Comparison of ENCODE assay signal across 9 cellular contexts in genomic region chr16:13956635-13957196, GRCh38. TPM values are rescaled to one million over a fixed set of nuclear protein-coding genes. Genes with fewer than 3 reads are reported as not detected.
DNase-seq lines count a peak whose midpoint lies in the region; ATAC-seq and TF ChIP-seq lines count a peak whose summit lies in the region.
"Had no signal": no experiment of that assay in that cellular context is flagged by ENCODE, and none has a peak within 500 bp of the region (broad histone marks: within the 10 kb centered on the region; RNA-seq: fewer than 3 reads in every experiment).

No MANE protein-coding gene starts in this region.

- H3K36me3 ChIP-seq in ACC112 (ENCODE audit: insufficient read depth, low read length) (no peaks in the 10 kb centered on the region), liver (ENCODE audit: control insufficient read depth in 4 of 4, insufficient read depth in 3 of 4, low read depth in 1 of 4, low read length in 3 of 4) (no peaks in the 10 kb centered on the region), endodermal cell (ENCODE audit: control insufficient read depth, insufficient read depth, low read length) (no peaks in the 10 kb centered on the region)

- TF ChIP-seq RAD21 in liver (IDR thresholded peaks at IDR 0.05): no peak

- peaks cover 9% of the 10 kb centered on the region for H3K4me1 Mint-ChIP-seq in T-helper 1 cell treated with Interleukin-12 subunit alpha and Interleukin-12 subunit beta and Interleukin-4 antibody, amounts not matched to agents 30 μg/mL and 1 μg/mL, for 36 hours (ENCODE audit: low read depth)
- H3K4me1 Mint-ChIP-seq in endodermal cell: peaks cover 9% of the 10 kb centered on the region

- H3K4me3 ChIP-seq in ACC112 (ENCODE audit: low read depth, low read length): peak overlapping the region; percentile 77
- H3K4me3 ChIP-seq in liver (ENCODE audit: low read depth in 1 of 3, low read length in 3 of 3): no peak overlapping the region
- H3K4me3 ChIP-seq in endodermal cell (ENCODE audit: low read length): no peak overlapping the region

- in situ Hi-C loops in GM13976 (cut with MboI; ENCODE audit: low sequenced_read_pairs, unreplicated experiment): no loop called here

- no peaks in the 10 kb centered on the region for H3K27me3 ChIP-seq in ACC112 (ENCODE audit: insufficient read depth, low read length)
- no peaks in the 10 kb centered on the region for H3K27me3 ChIP-seq in liver (ENCODE audit: control insufficient read depth in 4 of 4, insufficient read depth in 4 of 4, low read length in 3 of 4)
- no peaks in the 10 kb centered on the region for H3K27me3 ChIP-seq in endodermal cell (ENCODE audit: control insufficient read depth, insufficient read depth, low read length, poor library complexity, severe bottlenecking)

- H3K9ac ChIP-seq in liver (ENCODE audit: low read depth in 1 of 2, low read length in 2 of 2) (no peak overlapping the region), endodermal cell (ENCODE audit: extremely low read depth, low read length, poor library complexity, severe bottlenecking) (no peak overlapping the region)

- peak overlapping the region; percentile 97 for H3K27ac ChIP-seq in ACC112 (ENCODE audit: low read depth, low read length)
- peak overlapping the region; percentile 17 to 66 for H3K27ac ChIP-seq in liver (ENCODE audit: low read depth in 1 of 2, low read length in 2 of 2)
- no peak overlapping the region for H3K27ac ChIP-seq in endodermal cell (ENCODE audit: low read depth, low read length)

- H3K79me2 ChIP-seq in ACC112 (ENCODE audit: control insufficient read depth, insufficient read depth, low read length, unreplicated experiment): no peaks in the 10 kb centered on the region

- no peaks in the 10 kb centered on the region for H3K36me3 Mint-ChIP-seq in T-helper 1 cell treated with Interleukin-12 subunit alpha and Interleukin-12 subunit beta and Interleukin-4 antibody, amounts not matched to agents 30 μg/mL and 1 μg/mL, for 36 hours (ENCODE audit: low read depth)
- no peaks in the 10 kb centered on the region for H3K36me3 Mint-ChIP-seq in endodermal cell (ENCODE audit: low read depth)
- H3K36me3 Mint-ChIP-seq: naive B cell had no signal

- H2AFZ ChIP-seq in ACC112 (ENCODE audit: low read length, unreplicated experiment): peak overlapping the region; percentile 90

- H3K9me3 ChIP-seq in liver (ENCODE audit: control insufficient read depth in 4 of 4, low read length in 3 of 4) (no peaks in the 10 kb centered on the region), endodermal cell (ENCODE audit: control insufficient read depth, low read length) (no peaks in the 10 kb centered on the region)

- H3K9me3 Mint-ChIP-seq in T-helper 1 cell treated with Interleukin-12 subunit alpha and Interleukin-12 subunit beta and Interleukin-4 antibody, amounts not matched to agents 30 μg/mL and 1 μg/mL, for 36 hours: no peaks in the 10 kb centered on the region
- H3K9me3 Mint-ChIP-seq in endodermal cell: no peaks in the 10 kb centered on the region

- H3K4me1 ChIP-seq in ACC112 (ENCODE audit: control insufficient read depth, insufficient read depth, low read length, unreplicated experiment) (peaks cover 25% of the 10 kb centered on the region), liver (ENCODE audit: control insufficient read depth in 4 of 4, insufficient read depth in 4 of 4, low read length in 3 of 4) (peaks cover 0 to 3% (median under 1%) of the 10 kb centered on the region in 4 donors), endodermal cell (ENCODE audit: control insufficient read depth, insufficient read depth, low read length) (peaks cover 11% of the 10 kb centered on the region)

- H3K27ac Mint-ChIP-seq in T-helper 1 cell treated with Interleukin-12 subunit alpha and Interleukin-12 subunit beta and Interleukin-4 antibody, amounts not matched to agents 30 μg/mL and 1 μg/mL, for 36 hours: peak overlapping the region; percentile 6
- no peak overlapping the region for H3K27ac Mint-ChIP-seq in endodermal cell
- H3K27ac Mint-ChIP-seq: naive B cell had no signal

- WGBS in liver: 74% methylated on average over 14 of the region's 14 CpGs
- WGBS in endodermal cell (ENCODE audit: insufficient coverage in 1 of 2, insufficient read length in 1 of 2), 2 experiments: 70 to 79% methylated on average over 10 to 14 of the region's 14 CpGs

- H3K27me3 Mint-ChIP-seq in T-helper 1 cell treated with Interleukin-12 subunit alpha and Interleukin-12 subunit beta and Interleukin-4 antibody, amounts not matched to agents 30 μg/mL and 1 μg/mL, for 36 hours (ENCODE audit: low read depth): peaks cover 6% of the 10 kb centered on the region
- no peaks in the 10 kb centered on the region for H3K27me3 Mint-ChIP-seq in endodermal cell (ENCODE audit: insufficient read depth)

- DNase-seq in GM13976 (ENCODE audit: low spot score) (peak; percentile 57), endodermal cell (no peak), NCI-H2107 treated with DMSO at 0.1 percent for 48 hours (lab: John Stamatoyannopoulos, UW; ENCODE audit: unreplicated experiment) (no peak), NOMO-1 (lab: John Stamatoyannopoulos, UW; ENCODE audit: unreplicated experiment in 2 of 2) (no peak)
- DNase-seq: naive B cell had no signal

- ATAC-seq in HG03460 (IDR thresholded peaks at IDR 0.05; ENCODE audit: unreplicated experiment): no peak

- H3K4me3 Mint-ChIP-seq in T-helper 1 cell treated with Interleukin-12 subunit alpha and Interleukin-12 subunit beta and Interleukin-4 antibody, amounts not matched to agents 30 μg/mL and 1 μg/mL, for 36 hours: no peak overlapping the region
- H3K4me3 Mint-ChIP-seq in endodermal cell: no peak overlapping the region

- TF ChIP-seq CTCF in GM13976 (IDR thresholded peaks at IDR 0.05; ENCODE audit: borderline replicate concordance, control extremely low read depth, extremely low read depth, insufficient read depth, missing control alignments) (no peak), liver (IDR thresholded peaks at IDR 0.05; ENCODE audit: low read depth, low read length, missing input control) (no peak), endodermal cell (conservative IDR thresholded peaks at IDR 0.05) (no peak)

TF ChIP-seq in liver, 16 proteins besides CTCF, POLR2A, EP300 and RAD21:
- TF ChIP-seq HNF4A (conservative IDR thresholded peaks at IDR 0.05) (no peak), NR2F2 (IDR thresholded peaks at IDR 0.05) (no peak), MAX (IDR thresholded peaks at IDR 0.05) (no peak), EGR1 (IDR thresholded peaks at IDR 0.05; ENCODE audit: low read depth in 2 of 2) (no peak), JUND (IDR thresholded peaks at IDR 0.05) (no peak), HNF4G (IDR thresholded peaks at IDR 0.05) (no peak), YY1 (IDR thresholded peaks at IDR 0.05) (no peak), REST (IDR thresholded peaks at IDR 0.05) (no peak), SP1 (IDR thresholded peaks at IDR 0.05) (no peak), TAF1 (conservative IDR thresholded peaks at IDR 0.05) (no peak), ATF3 (IDR thresholded peaks at IDR 0.05) (no peak)
- TF ChIP-seq, protein P1, sequence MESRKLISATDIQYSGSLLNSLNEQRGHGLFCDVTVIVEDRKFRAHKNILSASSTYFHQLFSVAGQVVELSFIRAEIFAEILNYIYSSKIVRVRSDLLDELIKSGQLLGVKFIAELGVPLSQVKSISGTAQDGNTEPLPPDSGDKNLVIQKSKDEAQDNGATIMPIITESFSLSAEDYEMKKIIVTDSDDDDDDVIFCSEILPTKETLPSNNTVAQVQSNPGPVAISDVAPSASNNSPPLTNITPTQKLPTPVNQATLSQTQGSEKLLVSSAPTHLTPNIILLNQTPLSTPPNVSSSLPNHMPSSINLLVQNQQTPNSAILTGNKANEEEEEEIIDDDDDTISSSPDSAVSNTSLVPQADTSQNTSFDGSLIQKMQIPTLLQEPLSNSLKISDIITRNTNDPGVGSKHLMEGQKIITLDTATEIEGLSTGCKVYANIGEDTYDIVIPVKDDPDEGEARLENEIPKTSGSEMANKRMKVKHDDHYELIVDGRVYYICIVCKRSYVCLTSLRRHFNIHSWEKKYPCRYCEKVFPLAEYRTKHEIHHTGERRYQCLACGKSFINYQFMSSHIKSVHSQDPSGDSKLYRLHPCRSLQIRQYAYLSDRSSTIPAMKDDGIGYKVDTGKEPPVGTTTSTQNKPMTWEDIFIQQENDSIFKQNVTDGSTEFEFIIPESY (IDR thresholded peaks at IDR 0.05): no peak

RNA-seq across cellular contexts. Expression of gene ERCC4, which starts 36.8 kb away (rescaled TPM):
- total RNA-seq in liver (1 to 10 TPM; 3.6 to 6.1 TPM), endodermal cell (10 to 100 TPM; 12.9 to 18.2 TPM)
- 10 to 100 TPM in 1 of 2 donors, 1 to 10 TPM in 1; 1.6 to 11.1 TPM for polyA plus RNA-seq in liver
- polyA plus RNA-seq in endodermal cell (2013, experiment 1 of 2): 11.5 TPM
- 12.5 TPM for polyA plus RNA-seq in endodermal cell (2013, experiment 2 of 2)
